Comparison of ENCODE assay signal across 10 cellular contexts in the genomic region with DNA sequence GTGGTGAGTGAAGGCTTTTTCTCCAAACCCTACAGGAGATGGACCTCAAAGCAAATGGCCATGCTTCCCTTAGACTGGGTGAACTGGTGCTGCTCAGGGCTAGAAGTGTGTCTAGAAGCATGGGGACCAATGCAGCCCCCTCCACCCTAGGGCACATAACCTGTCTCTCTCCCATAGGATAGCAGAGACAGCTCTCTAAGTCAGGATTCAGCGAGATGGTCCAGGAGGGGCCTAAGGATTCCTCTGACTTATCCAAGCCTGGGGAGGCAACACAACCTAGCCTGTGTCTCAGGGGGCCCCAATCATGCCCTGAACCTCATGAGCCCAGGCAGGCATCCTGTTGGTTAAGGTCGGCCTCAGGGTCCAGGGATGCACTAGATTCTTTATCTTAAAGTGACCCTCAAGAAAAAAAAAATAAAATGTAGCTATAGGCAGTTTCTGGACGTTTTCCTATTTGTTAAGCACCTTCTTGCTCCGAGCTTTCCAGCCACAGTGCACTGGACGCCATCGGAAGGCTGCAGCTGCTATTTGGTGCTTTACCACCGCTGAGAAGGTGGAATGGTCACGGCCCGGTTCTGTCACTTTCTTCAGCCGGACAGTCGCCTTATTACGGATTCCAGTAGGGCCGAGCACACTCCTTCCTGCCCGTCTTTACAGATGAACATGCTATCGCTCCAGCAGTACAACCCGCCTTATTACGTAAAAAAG. TPM values are rescaled to one million over a fixed set of nuclear protein-coding genes. Genes with fewer than 3 reads are reported as not detected.
DNase-seq lines count a peak whose midpoint lies in the region; ATAC-seq, FAIRE-seq and TF ChIP-seq lines count a peak whose summit lies in the region.
"Had no signal": no experiment of that assay in that cellular context is flagged by ENCODE, and none has a peak within 500 bp of the region (broad histone marks: within the 10 kb centered on the region; RNA-seq: fewer than 3 reads in every experiment).

No MANE protein-coding gene starts in this region.

- 12% methylated on average over 17 of the region's 17 CpGs for WGBS in A549 (ENCODE audit: missing lambda C conversion rate)
- WGBS in esophagus muscularis mucosa = 37% methylated on average over 11 of the region's 17 CpGs

- DNase-seq in A549 (ENCODE audit: low read depth in 1 of 2, low spot score in 1 of 2) (no peak), NT2/D1 (ENCODE audit: low read depth, low spot score) (no peak), esophagus muscularis mucosa (ENCODE audit: extremely low spot score) (no peak), neural crest cell (ENCODE audit: low read depth, low spot score) (no peak), DMS114 treated with DMSO at 0.1 percent for 48 hours (lab: John Stamatoyannopoulos, UW; ENCODE audit: unreplicated experiment) (no peak)
- DNase-seq in activated CD4-positive, alpha-beta T cell treated with anti-CD3 and anti-CD28 coated beads, Interleukin-2, amount 10 ng/mL, durations not matched to agents 24 days and 14 days = no peak
- no peak for DNase-seq in activated naive CD4-positive, alpha-beta T cell treated with anti-CD3 and anti-CD28 coated beads for 36 hours
- DNase-seq: CD4-positive, alpha-beta T cell had no signal

- ATAC-seq in A549 = no peak; a peak in 1 of 6 replicates
- no peak for ATAC-seq in HG02970 (IDR thresholded peaks at IDR 0.05; ENCODE audit: low FRiP score, unreplicated experiment)

- FAIRE-seq in A549 (lab: Jason Lieb, UNC) = no peak
- FAIRE-seq: colon had no signal

- peaks cover 16% of the 10 kb centered on the region for H3K27me3 Mint-ChIP-seq in neural crest cell (ENCODE audit: low read depth)
- H3K27me3 Mint-ChIP-seq in activated CD4-positive, alpha-beta T cell treated with anti-CD3 and anti-CD28 coated beads, Interleukin-2, amount 10 ng/mL, durations not matched to agents 24 days and 14 days = peaks cover 70% of the 10 kb centered on the region
- peaks cover 34% of the 10 kb centered on the region for H3K27me3 Mint-ChIP-seq in activated naive CD4-positive, alpha-beta T cell treated with anti-CD3 and anti-CD28 coated beads for 36 hours (ENCODE audit: low read depth)

- H3K4me2 ChIP-seq in A549 = peak overlapping the region; percentile 84

- no peak overlapping the region for H3K27ac Mint-ChIP-seq in neural crest cell (ENCODE audit: unreplicated experiment)
- H3K27ac Mint-ChIP-seq in activated CD4-positive, alpha-beta T cell treated with anti-CD3 and anti-CD28 coated beads, Interleukin-2, amount 10 ng/mL, durations not matched to agents 24 days and 14 days = no peak overlapping the region
- H3K27ac Mint-ChIP-seq in activated naive CD4-positive, alpha-beta T cell treated with anti-CD3 and anti-CD28 coated beads for 36 hours = no peak overlapping the region
- H3K27ac Mint-ChIP-seq: CD4-positive, alpha-beta T cell had no signal

- TF ChIP-seq CTCF in A549 (IDR thresholded peaks at IDR 0.05) (no peak), esophagus muscularis mucosa (IDR thresholded peaks at IDR 0.05) (no peak), neural crest cell (conservative IDR thresholded peaks at IDR 0.05) (no peak)

- POLR2A ChIA-PET in A549 (lab: Yijun Ruan, JAX) = interaction anchor here (0.9 kb wide), 1 partner anchor 341 kb away, joined by 4 read pairs; no protein-coding TSS in a partner anchor

- no peak for TF ChIP-seq RAD21 in A549 (conservative IDR thresholded peaks at IDR 0.05 in 1 of 2, IDR thresholded peaks at IDR 0.05 in 1 of 2)

- TF ChIP-seq POLR2A in A549 (IDR thresholded peaks at IDR 0.05; ENCODE audit: low read length) (no peak), esophagus muscularis mucosa (IDR thresholded peaks at IDR 0.05; ENCODE audit: low read depth) (no peak)

- H3K4me1 ChIP-seq in A549 = peaks cover 17% of the 10 kb centered on the region
- H3K4me1 ChIP-seq in NT2/D1 (ENCODE audit: insufficient read depth, insufficient read length) = no peaks in the 10 kb centered on the region
- H3K4me1 ChIP-seq in esophagus muscularis mucosa = peaks cover 48 to 54% (median 53%) of the 10 kb centered on the region in 4 donors

- H3K36me3 ChIP-seq in NT2/D1 (ENCODE audit: insufficient read depth, insufficient read length, low read length) (no peaks in the 10 kb centered on the region), esophagus muscularis mucosa (no peaks in the 10 kb centered on the region)

- peaks cover 1% of the 10 kb centered on the region for H3K36me3 Mint-ChIP-seq in neural crest cell (ENCODE audit: low read depth)
- H3K36me3 Mint-ChIP-seq in activated CD4-positive, alpha-beta T cell treated with anti-CD3 and anti-CD28 coated beads, Interleukin-2, amount 10 ng/mL, durations not matched to agents 24 days and 14 days (ENCODE audit: low read depth) = peaks cover under 1% of the 10 kb centered on the region
- no peaks in the 10 kb centered on the region for H3K36me3 Mint-ChIP-seq in activated naive CD4-positive, alpha-beta T cell treated with anti-CD3 and anti-CD28 coated beads for 36 hours (ENCODE audit: low read depth)

- intact Hi-C loops in esophagus muscularis mucosa (cut with DNase I) = loop anchor here (5.0 to 10.0 kb wide), 2 partner anchors 139 to 191 kb away; no protein-coding TSS in a partner anchor
- intact Hi-C loops in activated CD4-positive, alpha-beta T cell treated with anti-CD3 and anti-CD28 coated beads, Interleukin-2, amount 10 ng/mL, durations not matched to agents 24 days and 14 days (cut with micrococcal nuclease) = loop anchor here (5.0 kb wide), 1 partner anchor 181 kb away; a partner anchor contains a TSS
- intact Hi-C loops in activated naive CD4-positive, alpha-beta T cell treated with anti-CD3 and anti-CD28 coated beads for 36 hours (cut with micrococcal nuclease) = no loop called here

- H3K27me3 ChIP-seq in NT2/D1 (ENCODE audit: insufficient read depth, insufficient read length) (no peaks in the 10 kb centered on the region), esophagus muscularis mucosa (peaks cover 7 to 66% (median 17%) of the 10 kb centered on the region in 4 donors)

- peak overlapping the region; percentile 89 for H3K4me3 Mint-ChIP-seq in neural crest cell
- H3K4me3 Mint-ChIP-seq in activated CD4-positive, alpha-beta T cell treated with anti-CD3 and anti-CD28 coated beads, Interleukin-2, amount 10 ng/mL, durations not matched to agents 24 days and 14 days = no peak overlapping the region
- H3K4me3 Mint-ChIP-seq in activated naive CD4-positive, alpha-beta T cell treated with anti-CD3 and anti-CD28 coated beads for 36 hours = no peak overlapping the region
- H3K4me3 Mint-ChIP-seq: CD4-positive, alpha-beta T cell had no signal

- H3K4me3 ChIP-seq in A549 (peak overlapping the region; percentile 27; the same call in 2 of the 3 replicates), NT2/D1 (ENCODE audit: insufficient read length, low read depth) (peak overlapping the region; percentile 56), esophagus muscularis mucosa (peak overlapping the region; percentile 52 to 61 (median 54))

- H3K27ac ChIP-seq in A549 = peak overlapping the region; percentile 79 to 96
- H3K27ac ChIP-seq in esophagus muscularis mucosa (replicated peaks in 1 of 4) = peak overlapping the region in 1 of 4 donors; percentile 60

- TF ChIP-seq EP300 in A549 (IDR thresholded peaks at IDR 0.05) = no peak
- TF ChIP-seq EP300 in esophagus muscularis mucosa (IDR thresholded peaks at IDR 0.05) = no peak

- CTCF ChIA-PET in A549 (lab: Yijun Ruan, JAX) = interaction anchor here (0.6 kb wide), 2 partner anchors 11 to 337 kb away, joined by 3 read pairs; no protein-coding TSS in a partner anchor
- CTCF ChIA-PET in activated naive CD4-positive, alpha-beta T cell treated with anti-CD3 and anti-CD28 coated beads for 36 hours (lab: Charles Lee) = interaction anchor here (0.6 kb wide), 1 partner anchor 541 kb away, joined by 3 read pairs; no protein-coding TSS in a partner anchor

- H3K4me1 Mint-ChIP-seq in neural crest cell = peaks cover 40% of the 10 kb centered on the region
- H3K4me1 Mint-ChIP-seq in activated CD4-positive, alpha-beta T cell treated with anti-CD3 and anti-CD28 coated beads, Interleukin-2, amount 10 ng/mL, durations not matched to agents 24 days and 14 days = peaks cover 7% of the 10 kb centered on the region
- H3K4me1 Mint-ChIP-seq in activated naive CD4-positive, alpha-beta T cell treated with anti-CD3 and anti-CD28 coated beads for 36 hours (ENCODE audit: low read depth) = peaks cover 29% of the 10 kb centered on the region

- no peaks in the 10 kb centered on the region for H3K9me3 ChIP-seq in A549
- H3K9me3 ChIP-seq in NT2/D1 (ENCODE audit: insufficient read depth, low read length) = no peaks in the 10 kb centered on the region
- H3K9me3 ChIP-seq in esophagus muscularis mucosa = no peaks in the 10 kb centered on the region

- no peaks in the 10 kb centered on the region for H3K9me3 Mint-ChIP-seq in neural crest cell
- no peaks in the 10 kb centered on the region for H3K9me3 Mint-ChIP-seq in activated CD4-positive, alpha-beta T cell treated with anti-CD3 and anti-CD28 coated beads, Interleukin-2, amount 10 ng/mL, durations not matched to agents 24 days and 14 days
- H3K9me3 Mint-ChIP-seq in activated naive CD4-positive, alpha-beta T cell treated with anti-CD3 and anti-CD28 coated beads for 36 hours = no peaks in the 10 kb centered on the region
- H3K9me3 Mint-ChIP-seq: CD4-positive, alpha-beta T cell had no signal

- H3K9ac ChIP-seq in NT2/D1 (ENCODE audit: insufficient read length, low read depth) = peak overlapping the region; percentile 83

RNA-seq across cellular contexts. Expression of a gene that starts 5.0 kb away (rescaled TPM):
- polyA plus RNA-seq in A549 (2011; rRNA removed) (106 and 136 TPM in 2 replicates), A549 (2017; fragmentation: RNase III; extraction: RNeasy Plus Mini Kit Qiagen cat#74134 plus additional on column Dnase treatment) (125 to 157 TPM (median 131 TPM) in 3 replicates)
- 219 and 249 TPM in 2 replicates for polyA plus RNA-seq in A549 (2012; cell fraction: cytosol; rRNA removed)
- 343 and 460 TPM in 2 replicates for polyA plus RNA-seq in A549 (2012; cell fraction: nucleus; rRNA removed)
- 276 and 347 TPM in 2 replicates for polyA minus RNA-seq in A549 (2011; rRNA and poly(A)+ RNA removed)
- total RNA-seq in esophagus muscularis mucosa (10 to 100 TPM; 54.4 to 92.7 (median 62.0) TPM), neural crest cell (344 and 350 TPM in 2 replicates)
- 13.4 and 17.2 TPM in 2 replicates for total RNA-seq in activated CD4-positive, alpha-beta T cell treated with anti-CD3 and anti-CD28 coated beads, Interleukin-2, amount 10 ng/mL, durations not matched to agents 24 days and 14 days
- total RNA-seq in activated naive CD4-positive, alpha-beta T cell treated with anti-CD3 and anti-CD28 coated beads for 36 hours = under 1 TPM; 0.22 to 0.74 TPM

RNA-seq across cellular contexts. Expression of a gene that starts 39.2 kb away (rescaled TPM):
- polyA plus RNA-seq in A549 (2011; rRNA removed) = 20.0 and 25.1 TPM in 2 replicates
- polyA plus RNA-seq in A549 (2012; cell fraction: cytosol; rRNA removed) = 27.7 TPM in 2 replicates
- polyA plus RNA-seq in A549 (2012; cell fraction: nucleus; rRNA removed) = 31.5 and 54.7 TPM in 2 replicates
- 27.0 to 30.3 TPM (median 29.7 TPM) in 3 replicates for polyA plus RNA-seq in A549 (2017; fragmentation: RNase III; extraction: RNeasy Plus Mini Kit Qiagen cat#74134 plus additional on column Dnase treatment)
- 11.0 TPM in 2 replicates for polyA minus RNA-seq in A549 (2011; rRNA and poly(A)+ RNA removed)
- total RNA-seq in esophagus muscularis mucosa = 10 to 100 TPM; 12.2 to 18.6 (median 14.1) TPM
- 24.7 and 26.6 TPM in 2 replicates for total RNA-seq in neural crest cell
- total RNA-seq in activated CD4-positive, alpha-beta T cell treated with anti-CD3 and anti-CD28 coated beads, Interleukin-2, amount 10 ng/mL, durations not matched to agents 24 days and 14 days = 29.3 and 32.1 TPM in 2 replicates
- 10 to 100 TPM; 14.8 to 14.9 TPM for total RNA-seq in activated naive CD4-positive, alpha-beta T cell treated with anti-CD3 and anti-CD28 coated beads for 36 hours
